In the genomic region with DNA sequence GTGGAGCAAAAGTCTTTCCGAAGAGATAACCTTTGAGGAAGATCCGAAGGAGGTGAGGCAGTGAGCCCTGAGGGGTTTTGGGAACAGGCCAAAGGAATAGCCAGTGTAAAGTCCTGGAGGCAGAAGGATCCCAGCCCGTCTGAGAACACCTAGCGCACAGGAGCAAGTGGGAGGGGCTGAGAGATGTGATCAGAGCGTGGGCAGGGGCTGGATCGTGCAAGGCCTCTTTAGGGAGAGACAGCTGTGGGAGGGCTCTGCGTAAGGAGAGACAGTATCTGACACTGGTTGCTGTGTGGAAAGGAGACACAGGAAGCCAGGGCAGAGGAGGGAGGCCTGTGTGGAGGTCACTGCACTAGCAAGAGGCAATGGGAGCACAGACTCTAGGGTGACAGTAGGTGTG, we compare ENCODE assay signal across 20 cellular contexts.
"Had no signal": no experiment of that assay in that cellular context is flagged by ENCODE, and none has a peak within 500 bp of the region (broad histone marks: within the 10 kb centered on the region; RNA-seq: fewer than 3 reads in every experiment).

No MANE protein-coding gene starts in this region.

- H3K27ac Mint-ChIP-seq: activated CD8-positive, alpha-beta T cell treated with anti-CD3 and anti-CD28 coated beads, Interleukin-2, amount 10 ng/mL, durations not matched to agents 7 days and 5 days; activated naive CD4-positive, alpha-beta T cell treated with anti-CD3 and anti-CD28 coated beads, Interleukin-2, amount 50 U/mL, for 72 hours; activated T-helper 2 cell treated with anti-CD3 and anti-CD28 coated beads, Interferon-gamma antibody, Interleukin-2, Interleukin-4, amounts not matched to agents 10 μg/mL and 5 μg/mL and 100 μg/mL, durations not matched to agents 14 hours and 24 hours and 36 hours; mesothelial cell of epicardium; T-helper 17 cell had no signal

- H3K4me1 Mint-ChIP-seq: mesothelial cell of epicardium, neural crest cell, T-helper 17 cell had no signal

- H3K4me2 ChIP-seq: smooth muscle cell had no signal

- DNase-seq: activated CD4-positive, alpha-beta T cell treated with anti-CD3 and anti-CD28 coated beads for 4 hours; activated CD8-positive, alpha-beta T cell treated with anti-CD3 and anti-CD28 coated beads, Interleukin-2, amount 10 ng/mL, durations not matched to agents 7 days and 5 days; esophagus squamous epithelium; glutamatergic neuron; left cardiac atrium; lower lobe of right lung; psoas muscle; stimulated activated CD4-positive, alpha-beta T cell treated with anti-CD3 and anti-CD28 coated beads, Interleukin-4, amount 100 ng/mL, for 4 hours; stimulated activated CD8-positive, alpha-beta memory T cell treated with anti-CD3 and anti-CD28 coated beads, Interleukin-4, amount 100 ng/mL, for 48 hours; stimulated activated naive CD4-positive, alpha-beta T cell treated with Interleukin-2 at 50 U/mL for 16 hours; substantia nigra; T-helper 17 cell had no signal

- ATAC-seq: activated CD8-positive, alpha-beta T cell treated with anti-CD3 and anti-CD28 coated beads, Interleukin-2, amount 10 ng/mL, durations not matched to agents 7 days and 5 days; activated naive CD4-positive, alpha-beta T cell treated with anti-CD3 and anti-CD28 coated beads, Interleukin-2, amount 50 U/mL, for 72 hours; left cardiac atrium; lower lobe of right lung; psoas muscle; right lobe of liver; T-helper 17 cell had no signal

- H3K27ac ChIP-seq: esophagus squamous epithelium, lower lobe of right lung, psoas muscle, right lobe of liver, tibial nerve had no signal

- H3K9me3 ChIP-seq: esophagus squamous epithelium, lower lobe of right lung, psoas muscle, right lobe of liver had no signal

- H3K4me1 ChIP-seq: esophagus squamous epithelium, lower lobe of right lung, psoas muscle, right lobe of liver, tibial nerve had no signal

- FAIRE-seq: colon had no signal

- H3K36me3 ChIP-seq: esophagus squamous epithelium, lower lobe of right lung, right lobe of liver, tibial nerve had no signal

- H3K27me3 ChIP-seq: esophagus squamous epithelium, right lobe of liver, tibial nerve had no signal

- H3K4me3 ChIP-seq: esophagus squamous epithelium, lower lobe of right lung, psoas muscle, right lobe of liver, smooth muscle cell, tibial nerve had no signal

- H3K36me3 Mint-ChIP-seq: mesothelial cell of epicardium had no signal

- H3K4me3 Mint-ChIP-seq: activated CD8-positive, alpha-beta T cell treated with anti-CD3 and anti-CD28 coated beads, Interleukin-2, amount 10 ng/mL, durations not matched to agents 7 days and 5 days; mesothelial cell of epicardium; neural crest cell; T-helper 17 cell had no signal
